Comparison of ENCODE assay signal across 7 cellular contexts in the genomic region with DNA sequence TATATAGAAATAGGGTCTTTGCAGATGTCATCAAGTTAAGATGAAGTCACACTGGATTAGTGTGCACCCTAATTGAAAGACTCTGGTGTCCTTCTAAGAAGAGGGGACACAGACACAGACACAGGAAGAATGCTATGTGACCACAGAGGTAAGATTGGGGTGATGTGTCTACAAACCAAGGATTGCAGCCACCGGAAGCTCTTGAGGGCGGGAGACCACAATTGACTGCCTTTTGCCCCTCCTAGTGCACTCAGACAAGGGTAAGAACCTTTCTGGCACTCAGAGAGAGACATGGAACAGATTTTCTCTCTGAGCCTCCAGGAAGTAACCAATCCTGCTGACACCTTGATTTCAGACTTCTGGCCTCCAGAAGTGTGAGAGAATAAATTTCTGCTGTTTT.
"Had no signal": no experiment of that assay in that cellular context is flagged by ENCODE, and none has a peak within 500 bp of the region (broad histone marks: within the 10 kb centered on the region; RNA-seq: fewer than 3 reads in every experiment).

No MANE protein-coding gene starts in this region.

- H3K27ac ChIP-seq: GM23248 had no signal

- H2AFZ ChIP-seq: GM23248 had no signal

- H3K9ac ChIP-seq: GM23248 had no signal

- H3K4me3 ChIP-seq: GM23248, K562 had no signal

- DNase-seq: GM23248, GOT3, H7, HCEC 1CT, IMR-90, KG1 had no signal
